ENCODE assay signal across 16 cellular contexts in genomic region chr18:2683055-2683454, GRCh38. TPM values are rescaled to one million over a fixed set of nuclear protein-coding genes. Genes with fewer than 3 reads are reported as not detected.
A peak's percentile ranks its signal among the peaks of the same experiment; 100 is the strongest.
DNase-seq lines count a peak whose midpoint lies in the region; ATAC-seq, FAIRE-seq and TF ChIP-seq lines count a peak whose summit lies in the region.
"Had no signal": no experiment of that assay in that cellular context is flagged by ENCODE, and none has a peak within 500 bp of the region (broad histone marks: within the 10 kb centered on the region; RNA-seq: fewer than 3 reads in every experiment).

No MANE protein-coding gene starts in this region.

- FAIRE-seq in A204.1 (lab: Jason Lieb, UNC): peak; percentile 54

- no peak for TF ChIP-seq CTCF in CD8-positive, alpha-beta T cell (IDR thresholded peaks at IDR 0.05)
- no peak for TF ChIP-seq CTCF in activated CD8-positive, alpha-beta T cell treated with anti-CD3 and anti-CD28 coated beads for 36 hours (IDR thresholded peaks at IDR 0.05)
- no peak for TF ChIP-seq CTCF in SK-N-SH (IDR thresholded peaks at IDR 0.05)

- TF ChIP-seq EP300 in SK-N-SH (IDR thresholded peaks at IDR 0.05; ENCODE audit: borderline replicate concordance in 1 of 2, low read depth in 1 of 2, low read length in 1 of 2): no peak

- no peak overlapping the region for H3K4me3 ChIP-seq in CD8-positive, alpha-beta T cell (ENCODE audit: low read depth, low read length)
- no peak overlapping the region for H3K4me3 ChIP-seq in SK-N-SH (ENCODE audit: low read depth in 2 of 2, low read length in 1 of 2)
- H3K4me3 ChIP-seq: breast epithelium, heart left ventricle, neural progenitor cell, sigmoid colon had no signal

- DNase-seq in CD8-positive, alpha-beta T cell: no peak
- no peak for DNase-seq in activated CD8-positive, alpha-beta T cell treated with anti-CD3 and anti-CD28 coated beads for 36 hours
- no peak for DNase-seq in memory B cell (ENCODE audit: low spot score in 2 of 2)
- no peak for DNase-seq in SKM-1 treated with dmso at 0.1 percent for 144 hours (lab: John Stamatoyannopoulos, UW; ENCODE audit: unreplicated experiment)
- no peak for DNase-seq in NCI-H1436 treated with DMSO at 0.1 percent for 48 hours (lab: John Stamatoyannopoulos, UW)
- no peak for DNase-seq in activated gamma-delta T cell (lab: John Stamatoyannopoulos, UW)
- no peak for DNase-seq in SK-N-SH
- DNase-seq: activated naive CD4-positive, alpha-beta T cell treated with anti-CD3 and anti-CD28 coated beads, Interleukin-2, amount 50 U/mL, for 16 hours; heart left ventricle; islet precursor cell; NCI-H1694; NCI-H446; sigmoid colon had no signal

- peaks cover 34% of the 10 kb centered on the region for H3K36me3 ChIP-seq in CD8-positive, alpha-beta T cell (ENCODE audit: insufficient read depth, low read length)
- H3K36me3 ChIP-seq in SK-N-SH (replicated peaks in 1 of 2; ENCODE audit: control insufficient read depth in 1 of 2, insufficient read depth in 2 of 2, low read length in 1 of 2): peaks cover 31 to 52% of the 10 kb centered on the region in 2 experiments
- H3K36me3 ChIP-seq: breast epithelium had no signal

- H3K4me2 ChIP-seq in SK-N-SH: no peak overlapping the region
- H3K4me2 ChIP-seq: neural progenitor cell had no signal

- intact Hi-C loops in CD8-positive, alpha-beta T cell (cut with DNase I, micrococcal nuclease): loop anchor here in 1 of 2 experiments (2.0 kb wide), 1 partner anchor 14 kb away; no protein-coding TSS in a partner anchor
- intact Hi-C loops in activated CD8-positive, alpha-beta T cell treated with anti-CD3 and anti-CD28 coated beads for 36 hours (cut with micrococcal nuclease): no loop called here

- no peak overlapping the region for H3K9ac ChIP-seq in SK-N-SH
- H3K9ac ChIP-seq: neural progenitor cell had no signal

- no peak for ATAC-seq in CD8-positive, alpha-beta T cell
- peak; percentile 54 for ATAC-seq in activated CD8-positive, alpha-beta T cell treated with anti-CD3 and anti-CD28 coated beads for 36 hours
- no peak for ATAC-seq in memory B cell (ENCODE audit: low read depth)

- H3K4me1 ChIP-seq in CD8-positive, alpha-beta T cell (ENCODE audit: insufficient read depth, low read length): peaks cover 45% of the 10 kb centered on the region
- H3K4me1 ChIP-seq in SK-N-SH (ENCODE audit: control insufficient read depth in 1 of 2, insufficient read depth in 2 of 2, low read depth in 1 of 2, low read length in 1 of 2): no peaks in the 10 kb centered on the region; a peak in 1 of 4 replicates
- H3K4me1 ChIP-seq: breast epithelium, neural progenitor cell had no signal

- peaks cover 4% of the 10 kb centered on the region for H3K9me3 ChIP-seq in CD8-positive, alpha-beta T cell (ENCODE audit: low read length)
- peaks cover 7% of the 10 kb centered on the region for H3K9me3 ChIP-seq in SK-N-SH
- H3K9me3 ChIP-seq: sigmoid colon had no signal

- no peaks in the 10 kb centered on the region for H4K20me1 ChIP-seq in SK-N-SH (ENCODE audit: insufficient read depth)

- H3K27me3 Mint-ChIP-seq in CD8-positive, alpha-beta T cell (ENCODE audit: low read depth): no peaks in the 10 kb centered on the region
- no peaks in the 10 kb centered on the region for H3K27me3 Mint-ChIP-seq in activated CD8-positive, alpha-beta T cell treated with anti-CD3 and anti-CD28 coated beads for 36 hours
- H3K27me3 Mint-ChIP-seq in memory B cell: no peaks in the 10 kb centered on the region

- POLR2A ChIA-PET in CD8-positive, alpha-beta T cell (lab: Charles Lee): interaction anchor here (1.0 to 2.9 kb wide), 3 partner anchors 11 to 53 kb away, joined by 3 to 9 read pairs (median 5); partner anchors contain the start of gene SMCHD1
- POLR2A ChIA-PET in activated CD8-positive, alpha-beta T cell treated with anti-CD3 and anti-CD28 coated beads for 36 hours (lab: Charles Lee): interaction anchor here (0.6 to 1.8 kb wide), 4 partner anchors 15 to 47 kb away, joined by 4 to 10 read pairs (median 4); partner anchors contain the start of gene SMCHD1
- POLR2A ChIA-PET in SK-N-SH (lab: Yijun Ruan, JAX): no interaction called here

- CTCF ChIA-PET in CD8-positive, alpha-beta T cell (lab: Charles Lee): interaction anchor here (1.2 kb wide), 1 partner anchor 75 kb away, joined by 3 read pairs; no protein-coding TSS in a partner anchor
- CTCF ChIA-PET in activated CD8-positive, alpha-beta T cell treated with anti-CD3 and anti-CD28 coated beads for 36 hours (lab: Charles Lee): interaction anchor here (1.7 kb wide), 1 partner anchor 10 kb away, joined by 3 read pairs; no protein-coding TSS in a partner anchor
- CTCF ChIA-PET in SK-N-SH (lab: Yijun Ruan, JAX): interaction anchor here (0.6 to 1.6 kb wide), 4 partner anchors 9 to 133 kb away, joined by 3 to 4 read pairs (median 4); no protein-coding TSS in a partner anchor

- peak overlapping the region; percentile 4 for H3K27ac Mint-ChIP-seq in CD8-positive, alpha-beta T cell
- peak overlapping the region; percentile 92 for H3K27ac Mint-ChIP-seq in activated CD8-positive, alpha-beta T cell treated with anti-CD3 and anti-CD28 coated beads for 36 hours
- H3K27ac Mint-ChIP-seq in memory B cell: peak overlapping the region; percentile 82
- H3K27ac Mint-ChIP-seq: neural progenitor cell had no signal

- H3F3A ChIP-seq in SK-N-SH (replicated peaks; ENCODE audit: insufficient read depth): no peaks in the 10 kb centered on the region

- no peak overlapping the region for H2AFZ ChIP-seq in SK-N-SH (ENCODE audit: low read depth)
- H2AFZ ChIP-seq: neural progenitor cell had no signal

- H3K79me2 ChIP-seq in SK-N-SH (ENCODE audit: insufficient read depth): peaks cover 78% of the 10 kb centered on the region

- no peak for TF ChIP-seq RAD21 in SK-N-SH (IDR thresholded peaks at IDR 0.05; ENCODE audit: low read length)

- peak overlapping the region; percentile 4 for H3K4me3 Mint-ChIP-seq in CD8-positive, alpha-beta T cell
- H3K4me3 Mint-ChIP-seq in activated CD8-positive, alpha-beta T cell treated with anti-CD3 and anti-CD28 coated beads for 36 hours: peak overlapping the region; percentile 58
- no peak overlapping the region for H3K4me3 Mint-ChIP-seq in memory B cell
- H3K4me3 Mint-ChIP-seq: neural progenitor cell had no signal

- H3K27me3 ChIP-seq in CD8-positive, alpha-beta T cell (ENCODE audit: insufficient read depth, low read length): no peaks in the 10 kb centered on the region
- H3K27me3 ChIP-seq in SK-N-SH (ENCODE audit: insufficient read depth): no peaks in the 10 kb centered on the region
- H3K27me3 ChIP-seq: breast epithelium, heart left ventricle, neural progenitor cell, sigmoid colon had no signal

- H3K4me1 Mint-ChIP-seq in CD8-positive, alpha-beta T cell (ENCODE audit: low read depth): peaks cover 70% of the 10 kb centered on the region
- H3K4me1 Mint-ChIP-seq in activated CD8-positive, alpha-beta T cell treated with anti-CD3 and anti-CD28 coated beads for 36 hours (ENCODE audit: low read depth): peaks cover 72% of the 10 kb centered on the region
- H3K4me1 Mint-ChIP-seq in memory B cell: peaks cover 30% of the 10 kb centered on the region

- peak overlapping the region; percentile 10 for H3K27ac ChIP-seq in CD8-positive, alpha-beta T cell (ENCODE audit: low read depth, low read length)
- H3K27ac ChIP-seq in SK-N-SH (ENCODE audit: low read depth in 2 of 2, low read length in 1 of 2): no peak overlapping the region
- H3K27ac ChIP-seq: breast epithelium, heart left ventricle, neural progenitor cell, sigmoid colon had no signal

- no peaks in the 10 kb centered on the region for H3K9me2 ChIP-seq in SK-N-SH

- peaks cover 12% of the 10 kb centered on the region for H3K9me3 Mint-ChIP-seq in CD8-positive, alpha-beta T cell
- H3K9me3 Mint-ChIP-seq in activated CD8-positive, alpha-beta T cell treated with anti-CD3 and anti-CD28 coated beads for 36 hours: peaks cover 14% of the 10 kb centered on the region
- peaks cover 13% of the 10 kb centered on the region for H3K9me3 Mint-ChIP-seq in memory B cell

- peaks cover 80% of the 10 kb centered on the region for H3K36me3 Mint-ChIP-seq in CD8-positive, alpha-beta T cell
- H3K36me3 Mint-ChIP-seq in activated CD8-positive, alpha-beta T cell treated with anti-CD3 and anti-CD28 coated beads for 36 hours (ENCODE audit: low read depth): peaks cover 73% of the 10 kb centered on the region
- H3K36me3 Mint-ChIP-seq in memory B cell: peaks cover 55% of the 10 kb centered on the region

TF ChIP-seq in SK-N-SH, 30 proteins besides CTCF, POLR2A, EP300 and RAD21 (continues in another document):
- no peak for TF ChIP-seq USF1 (IDR thresholded peaks at IDR 0.05; ENCODE audit: borderline replicate concordance, low read depth)
- TF ChIP-seq ELF1 (IDR thresholded peaks at IDR 0.05): no peak
- TF ChIP-seq POLR2AphosphoS5 (IDR thresholded peaks at IDR 0.05; ENCODE audit: low read depth, low read length): no peak
- TF ChIP-seq GABPA (IDR thresholded peaks at IDR 0.05; ENCODE audit: low read depth): no peak
- TF ChIP-seq NFIC (IDR thresholded peaks at IDR 0.05; ENCODE audit: borderline replicate concordance): no peak
- no peak for TF ChIP-seq GATA2 (CRISPR knock-in tag; IDR thresholded peaks at IDR 0.05)
- TF ChIP-seq FOXM1 (IDR thresholded peaks at IDR 0.05; ENCODE audit: low read depth): no peak
- TF ChIP-seq FOSL2 (IDR thresholded peaks at IDR 0.05; ENCODE audit: borderline replicate concordance, low read depth): no peak
- TF ChIP-seq SMC3 (IDR thresholded peaks at IDR 0.05; ENCODE audit: low read depth, low read length): no peak
- TF ChIP-seq MXI1 (IDR thresholded peaks at IDR 0.05; ENCODE audit: low read depth, low read length): no peak
- no peak for TF ChIP-seq IRF3 (IDR thresholded peaks at IDR 0.05; ENCODE audit: low read depth, low read length)
- no peak for TF ChIP-seq JUND (IDR thresholded peaks at IDR 0.05)

RNA-seq across cellular contexts. Expression of gene SMCHD1, which starts 27.5 kb away (rescaled TPM):
- total RNA-seq in CD8-positive, alpha-beta T cell: 100 to 1,000 TPM; 305 to 306 TPM
- 10 to 100 TPM; 97.4 to 98.9 TPM for total RNA-seq in activated CD8-positive, alpha-beta T cell treated with anti-CD3 and anti-CD28 coated beads for 36 hours
- polyA plus RNA-seq in SK-N-SH (2012; rRNA removed): 8.9 and 10.9 TPM in 2 replicates
- 10.8 and 12.3 TPM in 2 replicates for polyA plus RNA-seq in SK-N-SH (2012; cell fraction: cytosol; rRNA removed)
- 9.8 and 22.0 TPM in 2 replicates for polyA plus RNA-seq in SK-N-SH (2012; cell fraction: nucleus; rRNA removed)

Comparison
In these comparisons a context has a peak if more than half of its experiments do, and no peak if none do; other contexts are left out.
1. H3K27ac Mint-ChIP-seq: peak in every context shown above with its lines; median percentile 92 in activated CD8-positive, alpha-beta T cell treated with anti-CD3 and anti-CD28 coated beads for 36 hours; 82 in memory B cell; 4 in CD8-positive, alpha-beta T cell.